ENCODE assay signal across 20 cellular contexts in genomic region chr12:67506739-67507138, GRCh38.
DNase-seq lines count a peak whose midpoint lies in the region; ATAC-seq, FAIRE-seq and TF ChIP-seq lines count a peak whose summit lies in the region.
"Had no signal": no experiment of that assay in that cellular context is flagged by ENCODE, and none has a peak within 500 bp of the region (broad histone marks: within the 10 kb centered on the region; RNA-seq: fewer than 3 reads in every experiment).

No MANE protein-coding gene starts in this region.

- H3K79me1 ChIP-seq in mesendoderm (ENCODE audit: low read length), result no peaks in the 10 kb centered on the region

- no peak overlapping the region for H2BK5ac ChIP-seq in mesendoderm (ENCODE audit: low read length)

- ATAC-seq in GM21619 (IDR thresholded peaks at IDR 0.05; ENCODE audit: unreplicated experiment), result no peak
- ATAC-seq: HCT116 had no signal

- H3K9ac ChIP-seq in HUES48 (ENCODE audit: low read depth, low read length), result no peak overlapping the region
- no peak overlapping the region for H3K9ac ChIP-seq in mesendoderm (ENCODE audit: low read length)
- H3K9ac ChIP-seq in kidney (ENCODE audit: low read length in 2 of 2), result no peak overlapping the region
- H3K9ac ChIP-seq: KMS-11 had no signal

- no CpG with 5 or more reads among the region's 3 CpGs for WGBS in mesendoderm (ENCODE audit: extremely low coverage, insufficient coverage, low lambda C conversion rate)

- H3K36me3 ChIP-seq in HUES48 (ENCODE audit: control insufficient read depth, insufficient read depth, low read length) (no peaks in the 10 kb centered on the region), mesendoderm (ENCODE audit: control insufficient read depth, insufficient read depth, low read length) (no peaks in the 10 kb centered on the region), kidney (ENCODE audit: control insufficient read depth in 1 of 2, insufficient read depth in 2 of 2, low read length in 2 of 2) (no peaks in the 10 kb centered on the region)
- H3K36me3 ChIP-seq: BE2C had no signal

- no peak overlapping the region for H2AK5ac ChIP-seq in mesendoderm (ENCODE audit: low read length)

- H3K56ac ChIP-seq in mesendoderm (ENCODE audit: low read length), result no peak overlapping the region

- no peak overlapping the region for H3K4me2 ChIP-seq in mesendoderm (ENCODE audit: low read length)
- H3K4me2 ChIP-seq: KMS-11 had no signal

- no peak overlapping the region for H3K4ac ChIP-seq in mesendoderm (ENCODE audit: low read depth, low read length)

- H3K27me3 ChIP-seq in HUES48 (ENCODE audit: control insufficient read depth, insufficient read depth, low read length) (0 out of 2 replicates have a peak, but pooled peaks cover 2% of the 10 kb centered on the region), mesendoderm (ENCODE audit: insufficient read depth, low read length, poor library complexity) (no peaks in the 10 kb centered on the region)
- H3K27me3 ChIP-seq: BE2C had no signal

- intact Hi-C loops in kidney (cut with DNase I), result no loop called here

- FAIRE-seq in kidney (lab: Jason Lieb, UNC), result no peak
- FAIRE-seq: A204.1, G401.6, GM12891, GM18507, H54 had no signal

- no peak for TF ChIP-seq CTCF in kidney (IDR thresholded peaks at IDR 0.05; ENCODE audit: borderline replicate concordance, extremely low read depth, insufficient read depth)

- H4K8ac ChIP-seq in mesendoderm (ENCODE audit: low read depth, low read length), result no peak overlapping the region

- H3K79me2 ChIP-seq in mesendoderm (ENCODE audit: control insufficient read depth, insufficient read depth, low read length), result no peaks in the 10 kb centered on the region

- no peak overlapping the region for H4K5ac ChIP-seq in mesendoderm (ENCODE audit: low read length)

- no peak overlapping the region for H3K23ac ChIP-seq in mesendoderm (ENCODE audit: low read length)

- peak overlapping the region; percentile 29 for H3K27ac ChIP-seq in HUES48 (ENCODE audit: low read depth, low read length)
- H3K27ac ChIP-seq in mesendoderm (ENCODE audit: low read depth, low read length), result no peak overlapping the region
- no peak overlapping the region for H3K27ac ChIP-seq in kidney (ENCODE audit: low read depth in 2 of 2, low read length in 2 of 2)
- H3K27ac ChIP-seq: KMS-11 had no signal

- H3K4me1 ChIP-seq in HUES48 (ENCODE audit: control insufficient read depth, insufficient read depth, low read length) (peaks cover 21% of the 10 kb centered on the region), mesendoderm (ENCODE audit: control insufficient read depth, low read depth, low read length) (no peaks in the 10 kb centered on the region), kidney (ENCODE audit: control insufficient read depth in 1 of 2, insufficient read depth in 1 of 2, low read depth in 1 of 2, low read length in 2 of 2) (no peaks in the 10 kb centered on the region)
- H3K4me1 ChIP-seq: BE2C had no signal

- H2BK120ac ChIP-seq in mesendoderm (ENCODE audit: low read depth, low read length), result no peak overlapping the region

- H3K9me3 ChIP-seq in HUES48 (ENCODE audit: control insufficient read depth, insufficient read depth, low read length), result peaks cover 2% of the 10 kb centered on the region; the same call in 1 of the 2 replicates
- H3K9me3 ChIP-seq in kidney (ENCODE audit: control insufficient read depth in 1 of 2, low read length in 2 of 2), result no peaks in the 10 kb centered on the region
- H3K9me3 ChIP-seq: BE2C had no signal

- no peak overlapping the region for H2BK15ac ChIP-seq in mesendoderm (replicated peaks; ENCODE audit: low read depth)

- no peak overlapping the region for H3K18ac ChIP-seq in mesendoderm (ENCODE audit: low read length)

- H3K4me3 ChIP-seq in HUES48 (ENCODE audit: low read depth, low read length), result no peak overlapping the region
- H3K4me3 ChIP-seq in mesendoderm (ENCODE audit: low read length), result no peak overlapping the region
- H3K4me3 ChIP-seq in kidney (ENCODE audit: low read length in 2 of 2), result no peak overlapping the region

- DNase-seq in amniotic epithelial cell (ENCODE audit: low read depth), result peak; percentile 9
- peak; percentile 23 for DNase-seq in mesendoderm
- no peak for DNase-seq in stimulated activated CD4-positive, alpha-beta T cell treated with anti-CD3 and anti-CD28 coated beads, Interleukin-4, amount 100 ng/mL, for 24 hours
- no peak for DNase-seq in activated T-cell treated with anti-CD3 and anti-CD28 coated beads for 4 hours
- DNase-seq in kidney, result no peak
- DNase-seq: ACHN; BE2C; C1 segment of cervical spinal cord; CD4-positive, CD25-positive, alpha-beta regulatory T cell; CD8-positive, alpha-beta memory T cell; COR-L47 had no signal

Comparison
In these comparisons a context has a peak if more than half of its experiments do, and no peak if none do; other contexts are left out.
1. DNase-seq: peak in amniotic epithelial cell (single experiment) and mesendoderm (single experiment); none in stimulated activated CD4-positive, alpha-beta T cell treated with anti-CD3 and anti-CD28 coated beads, Interleukin-4, amount 100 ng/mL, for 24 hours (single experiment), activated T-cell treated with anti-CD3 and anti-CD28 coated beads for 4 hours (single experiment) and kidney (single experiment).